21 cellular contexts compared by ENCODE assay signal in genomic region chr4:91997045-91997444, GRCh38.
A peak's percentile ranks its signal among the peaks of the same experiment; 100 is the strongest.
DNase-seq lines count a peak whose midpoint lies in the region; ATAC-seq and TF ChIP-seq lines count a peak whose summit lies in the region.
"Had no signal": no experiment of that assay in that cellular context is flagged by ENCODE, and none has a peak within 500 bp of the region (broad histone marks: within the 10 kb centered on the region; RNA-seq: fewer than 3 reads in every experiment).

No MANE protein-coding gene starts in this region.

- no peak for ATAC-seq in HG03565 (IDR thresholded peaks at IDR 0.05; ENCODE audit: unreplicated experiment)
- ATAC-seq: A549; CD8-positive, alpha-beta T cell; GM12878 had no signal

- H3K27ac Mint-ChIP-seq in MCF 10A (ENCODE audit: low read depth, unreplicated experiment), result peak overlapping the region; percentile 40
- H3K27ac Mint-ChIP-seq: B cell; CD4-positive, alpha-beta T cell; CD8-positive, alpha-beta T cell had no signal

- no peaks in the 10 kb centered on the region for H3K27me3 ChIP-seq in breast epithelium
- H3K27me3 ChIP-seq: BLaER1 treated with 17β-estradiol and CSF1 and Interleukin-3, amounts not matched to agents 10 nM and 100 nM had no signal

- CTCF ChIA-PET in MCF 10A (lab: Yijun Ruan, JAX), result interaction anchor here (0.7 kb wide), 1 partner anchor 550 kb away, joined by 3 read pairs; no protein-coding TSS in a partner anchor

- H3K4me3 Mint-ChIP-seq in MCF 10A (ENCODE audit: unreplicated experiment), result no peak overlapping the region
- H3K4me3 Mint-ChIP-seq: B cell; CD4-positive, alpha-beta T cell; CD8-positive, alpha-beta T cell had no signal

- TF ChIP-seq POLR2A in breast epithelium (IDR thresholded peaks at IDR 0.05), result no peak

- POLR2A ChIA-PET in MCF 10A (lab: Yijun Ruan, JAX), result no interaction called here

- no peak for TF ChIP-seq CTCF in MCF 10A (IDR thresholded peaks at IDR 0.05; ENCODE audit: unreplicated experiment)
- TF ChIP-seq CTCF in breast epithelium (IDR thresholded peaks at IDR 0.05), result no peak
- TF ChIP-seq CTCF in epithelial cell of esophagus (IDR thresholded peaks at IDR 0.05; ENCODE audit: insufficient read depth, low read depth, low read length, missing control alignments), result no peak

- no peaks in the 10 kb centered on the region for H3K36me3 Mint-ChIP-seq in MCF 10A (ENCODE audit: insufficient read depth, unreplicated experiment)
- H3K36me3 Mint-ChIP-seq: CD8-positive, alpha-beta T cell had no signal

- H3K4me1 Mint-ChIP-seq in MCF 10A (ENCODE audit: insufficient read depth, unreplicated experiment), result peaks cover 6% of the 10 kb centered on the region
- H3K4me1 Mint-ChIP-seq: B cell had no signal

- H3K4me3 ChIP-seq in breast epithelium, result no peak overlapping the region
- no peak overlapping the region for H3K4me3 ChIP-seq in epithelial cell of esophagus (ENCODE audit: low read length)
- H3K4me3 ChIP-seq: A549; BLaER1 treated with 17β-estradiol and CSF1 and Interleukin-3, amounts not matched to agents 10 nM and 100 nM; GM12878 had no signal

- no peaks in the 10 kb centered on the region for H3K9me3 Mint-ChIP-seq in MCF 10A (ENCODE audit: unreplicated experiment)

- BruUV-seq in MCF 10A (replicated peaks; lab: Mats Ljungman, UMichigan), result no TSS peak

- no peaks in the 10 kb centered on the region for H3K36me3 ChIP-seq in breast epithelium
- H3K36me3 ChIP-seq: BLaER1 treated with 17β-estradiol and CSF1 and Interleukin-3, amounts not matched to agents 10 nM and 100 nM had no signal

- H3K9me3 ChIP-seq in breast epithelium, result no peaks in the 10 kb centered on the region
- H3K9me3 ChIP-seq: A549; BLaER1 treated with 17β-estradiol and CSF1 and Interleukin-3, amounts not matched to agents 10 nM and 100 nM; Caco-2 had no signal

- DNase-seq in MCF 10A (ENCODE audit: unreplicated experiment) (peak; percentile 6), breast epithelium (ENCODE audit: low spot score in 2 of 2) (no peak), epithelial cell of esophagus (ENCODE audit: low read depth) (peak; percentile 54), fibroblast of peridontal ligament (ENCODE audit: extremely low read depth) (peak; percentile 7), myocyte (ENCODE audit: low read depth) (peak; percentile 0), DMS114 treated with DMSO at 0.1 percent for 48 hours (lab: John Stamatoyannopoulos, UW; ENCODE audit: unreplicated experiment) (no peak), NCI-H1694 (lab: John Stamatoyannopoulos, UW) (no peak)
- DNase-seq: AML-193; Caco-2; Calu3; CD4-positive, alpha-beta T cell; CD8-positive, alpha-beta T cell; DMS79 treated with DMSO at 0.1 percent for 48 hours; GDM1 had no signal

- intact Hi-C loops in MCF 10A (cut with micrococcal nuclease), result no loop called here
- intact Hi-C loops in breast epithelium (cut with DNase I; ENCODE audit: low total_unique reads), result no loop called here

- H3K27ac ChIP-seq in breast epithelium, result no peak overlapping the region
- H3K27ac ChIP-seq: 22Rv1; A549; BLaER1 treated with 17β-estradiol and CSF1 and Interleukin-3, amounts not matched to agents 10 nM and 100 nM; C4-2B had no signal

- H3K4me1 ChIP-seq in breast epithelium, result no peaks in the 10 kb centered on the region
- H3K4me1 ChIP-seq: A549; BLaER1 treated with 17β-estradiol and CSF1 and Interleukin-3, amounts not matched to agents 10 nM and 100 nM; Caco-2 had no signal

- H3K27me3 Mint-ChIP-seq in MCF 10A (ENCODE audit: insufficient read depth, unreplicated experiment), result no peaks in the 10 kb centered on the region
- H3K27me3 Mint-ChIP-seq: B cell; CD4-positive, alpha-beta T cell had no signal

Comparison
In these comparisons a context has a peak if more than half of its experiments do, and no peak if none do; other contexts are left out.
1. DNase-seq: peak in MCF 10A (single experiment), epithelial cell of esophagus (single experiment), fibroblast of peridontal ligament (single experiment) and myocyte (single experiment); none in breast epithelium (0 of 2), DMS114 treated with DMSO at 0.1 percent for 48 hours (single experiment) and NCI-H1694 (single experiment).